16 cellular contexts compared by ENCODE assay signal in genomic region chr3:144031938-144032337, GRCh38.
DNase-seq lines count a peak whose midpoint lies in the region; ATAC-seq, FAIRE-seq and TF ChIP-seq lines count a peak whose summit lies in the region.
"Had no signal": no experiment of that assay in that cellular context is flagged by ENCODE, and none has a peak within 500 bp of the region (broad histone marks: within the 10 kb centered on the region; RNA-seq: fewer than 3 reads in every experiment).

No MANE protein-coding gene starts in this region.

- no TSS peak for BruUV-seq in GM12878 (replicated peaks; lab: Mats Ljungman, UMichigan)

- H2AFZ ChIP-seq in GM12878 (ENCODE audit: control insufficient read depth, low read depth, low read length): no peak overlapping the region; the same call in 1 of the 2 replicates

- H3K36me3 ChIP-seq in GM12878 (ENCODE audit: control insufficient read depth in 2 of 2, insufficient read depth in 2 of 2, low read length in 1 of 2) (no peaks in the 10 kb centered on the region), heart left ventricle (no peaks in the 10 kb centered on the region), tibial nerve (no peaks in the 10 kb centered on the region)

- peak overlapping the region; percentile 21; the same call in 1 of the 2 replicates for H3K4me2 ChIP-seq in GM12878 (ENCODE audit: control insufficient read depth, insufficient read depth)
- H3K4me2 ChIP-seq: KMS-11 had no signal

- no peak for TF ChIP-seq EP300 in GM12878 (IDR thresholded peaks at IDR 0.05; ENCODE audit: borderline replicate concordance in 1 of 2, control insufficient read depth in 1 of 2, low read depth in 2 of 2, low read length in 2 of 2)
- TF ChIP-seq EP300 in tibial nerve (IDR thresholded peaks at IDR 0.05): no peak

- H3K27me3 ChIP-seq in GM12878 (replicated peaks in 1 of 2; ENCODE audit: control insufficient read depth in 2 of 2, insufficient read depth in 2 of 2, low read length in 1 of 2) (no peaks in the 10 kb centered on the region), heart left ventricle (no peaks in the 10 kb centered on the region), tibial nerve (no peaks in the 10 kb centered on the region)

- TF ChIP-seq POLR2A in GM12892 (IDR thresholded peaks at IDR 0.05; ENCODE audit: low read depth, low read length) (no peak), GM12878 (IDR thresholded peaks at IDR 0.05; ENCODE audit: low read depth, low read length) (no peak), heart left ventricle (IDR thresholded peaks at IDR 0.05) (no peak), tibial nerve (IDR thresholded peaks at IDR 0.05) (no peak)

- intact Hi-C loops in GM12878 (cut with micrococcal nuclease; ENCODE audit: unreplicated experiment): no loop called here
- intact Hi-C loops in heart left ventricle (cut with DNase I): no loop called here
- intact Hi-C loops in posterior cingulate gyrus (cut with DNase I): loop anchor here (5.0 kb wide), 2 partner anchors 60 to 80 kb away; partner anchors contain the start of gene DIPK2A

- POLR2A ChIA-PET in GM12878 (lab: Charles Lee): interaction anchor here (1.3 kb wide), 1 partner anchor 60 kb away, joined by 4 read pairs; the partner anchor contains the start of gene DIPK2A

- H3K4me3 ChIP-seq in GM12878 (no peak overlapping the region), heart left ventricle (no peak overlapping the region), tibial nerve (no peak overlapping the region)

- 80% methylated on average over 5 of the region's 5 CpGs for WGBS in GM12878 (ENCODE audit: insufficient coverage, insufficient replicate concordance, low lambda C conversion rate, missing lambda C conversion rate)
- WGBS in heart left ventricle, 4 donors: 48 to 69% (median 56%) methylated on average over 5 of the region's 5 CpGs
- WGBS in tibial nerve, 2 donors: 37 to 38% methylated on average over 5 of the region's 5 CpGs

- CTCF ChIA-PET in GM12878 (lab: Yijun Ruan, JAX): interaction anchor here (2.3 to 3.0 kb wide), 3 partner anchors 55 to 60 kb away, joined by 7 to 14 read pairs (median 9); partner anchors contain the start of gene DIPK2A

- TF ChIP-seq RAD21 in GM12878 (IDR thresholded peaks at IDR 0.05; ENCODE audit: insufficient read depth, low read depth, low read length): no peak

- peak; percentile 54 for FAIRE-seq in GM12892 (lab: Jason Lieb, UNC)
- FAIRE-seq in GM12878 (lab: Jason Lieb, UNC): no peak
- FAIRE-seq: G401.6 had no signal

- peaks cover 33% of the 10 kb centered on the region for H3K4me1 ChIP-seq in GM12878 (ENCODE audit: control insufficient read depth, insufficient read depth, low read length)
- H3K4me1 ChIP-seq in heart left ventricle: peaks cover 0 to 10% (median 0%) of the 10 kb centered on the region in 12 donors
- H3K4me1 ChIP-seq in tibial nerve: no peaks in the 10 kb centered on the region

- H3K9me3 ChIP-seq in GM12878 (replicated peaks; ENCODE audit: control insufficient read depth, insufficient read depth, low read length) (no peaks in the 10 kb centered on the region), heart left ventricle (peaks cover 0 to 1% (median 0%) of the 10 kb centered on the region in 12 donors), tibial nerve (no peaks in the 10 kb centered on the region)

- ATAC-seq in GM12878: no peak
- ATAC-seq in heart left ventricle: peak in 3 of 4 donors; percentile 52 to 71 (median 61)
- ATAC-seq in HG03354 (IDR thresholded peaks at IDR 0.05; ENCODE audit: poor library complexity, severe bottlenecking, unreplicated experiment): no peak
- ATAC-seq in GM21737 (IDR thresholded peaks at IDR 0.05; ENCODE audit: unreplicated experiment): no peak

- no peak overlapping the region for H3K9ac ChIP-seq in GM12878 (ENCODE audit: control insufficient read depth, insufficient read depth, low read length)
- H3K9ac ChIP-seq: KMS-11 had no signal

- peak overlapping the region; percentile 45; the same call in 1 of the 2 replicates for H3K27ac ChIP-seq in GM12878 (ENCODE audit: control insufficient read depth, insufficient read depth)
- no peak overlapping the region for H3K27ac ChIP-seq in heart left ventricle
- no peak overlapping the region for H3K27ac ChIP-seq in tibial nerve
- H3K27ac ChIP-seq: KMS-11 had no signal

- no peak for DNase-seq in GM12892 (ENCODE audit: insufficient read length)
- DNase-seq in GM12878 (ENCODE audit: low read depth, low spot score): no peak
- peak; percentile 26 to 58 (median 39) for DNase-seq in heart left ventricle
- DNase-seq in posterior cingulate gyrus: peak; percentile 77 to 98 (median 89)
- DNase-seq in tibial nerve (ENCODE audit: low spot score in 2 of 2): no peak
- DNase-seq in NCI-H774 (lab: John Stamatoyannopoulos, UW): no peak
- DNase-seq: activated CD4-positive, alpha-beta T cell treated with anti-CD3 and anti-CD28 coated beads, Interleukin-2, amount 10 ng/mL, durations not matched to agents 7 days and 5 days; activated effector memory CD4-positive, alpha-beta T cell treated with anti-CD3 and anti-CD28 coated beads, Interleukin-2, amount 50 U/mL, for 16 hours; effector CD4-positive, alpha-beta T cell; naive B cell; NCI-H226; stimulated activated CD4-positive, alpha-beta T cell treated with anti-CD3 and anti-CD28 coated beads, Interleukin-2, amount 100 ng/mL, for 24 hours had no signal

- SMC1A ChIA-PET in GM12878 (lab: Charles Lee; ENCODE audit: uncharacterized antibody, unreplicated experiment): interaction anchor here (1.4 to 7.5 kb wide), 3 partner anchors 12 to 56 kb away, joined by 4 to 53 read pairs (median 6); no protein-coding TSS in a partner anchor

- RAD21 ChIA-PET in GM12878 (lab: Charles Lee; ENCODE audit: unreplicated experiment): interaction anchor here (1.4 kb wide), 1 partner anchor 54 kb away, joined by 4 read pairs; no protein-coding TSS in a partner anchor

- H4K20me1 ChIP-seq in GM12878 (ENCODE audit: control insufficient read depth, insufficient read depth): no peaks in the 10 kb centered on the region

- TF ChIP-seq CTCF in GM12878 (IDR thresholded peaks at IDR 0.05 in 2 of 3, conservative IDR thresholded peaks at IDR 0.05 in 1 of 3; ENCODE audit: control insufficient read depth in 2 of 3, extremely low read depth in 1 of 3, insufficient read depth in 1 of 3, low read depth in 3 of 3, low read length in 3 of 3) (no peak), heart left ventricle (IDR thresholded peaks at IDR 0.05) (no peak), tibial nerve (IDR thresholded peaks at IDR 0.05) (no peak)

- in situ Hi-C loops in GM12878 (cut with MboI): no loop called here

- no peaks in the 10 kb centered on the region for H3K79me2 ChIP-seq in GM12878 (ENCODE audit: control insufficient read depth, insufficient read depth, low read length)

TF ChIP-seq in GM12878, 131 proteins besides CTCF, POLR2A, EP300 and RAD21:
- TF ChIP-seq ZZZ3 (IDR thresholded peaks at IDR 0.05; ENCODE audit: control insufficient read depth, insufficient read length, low read depth): no peak

Comparison
In these comparisons a context has a peak if more than half of its experiments do, and no peak if none do; other contexts are left out.
1. DNase-seq: peak in heart left ventricle (5 of 5) and posterior cingulate gyrus (10 of 10); none in GM12892 (single experiment), GM12878 (single experiment), tibial nerve (0 of 2) and NCI-H774 (single experiment).
2. ATAC-seq: peak in heart left ventricle (3 of 4); none in GM12878 (single experiment), HG03354 (single experiment) and GM21737 (single experiment).